Comparison of ENCODE assay signal across 1 cellular context in the genomic region with DNA sequence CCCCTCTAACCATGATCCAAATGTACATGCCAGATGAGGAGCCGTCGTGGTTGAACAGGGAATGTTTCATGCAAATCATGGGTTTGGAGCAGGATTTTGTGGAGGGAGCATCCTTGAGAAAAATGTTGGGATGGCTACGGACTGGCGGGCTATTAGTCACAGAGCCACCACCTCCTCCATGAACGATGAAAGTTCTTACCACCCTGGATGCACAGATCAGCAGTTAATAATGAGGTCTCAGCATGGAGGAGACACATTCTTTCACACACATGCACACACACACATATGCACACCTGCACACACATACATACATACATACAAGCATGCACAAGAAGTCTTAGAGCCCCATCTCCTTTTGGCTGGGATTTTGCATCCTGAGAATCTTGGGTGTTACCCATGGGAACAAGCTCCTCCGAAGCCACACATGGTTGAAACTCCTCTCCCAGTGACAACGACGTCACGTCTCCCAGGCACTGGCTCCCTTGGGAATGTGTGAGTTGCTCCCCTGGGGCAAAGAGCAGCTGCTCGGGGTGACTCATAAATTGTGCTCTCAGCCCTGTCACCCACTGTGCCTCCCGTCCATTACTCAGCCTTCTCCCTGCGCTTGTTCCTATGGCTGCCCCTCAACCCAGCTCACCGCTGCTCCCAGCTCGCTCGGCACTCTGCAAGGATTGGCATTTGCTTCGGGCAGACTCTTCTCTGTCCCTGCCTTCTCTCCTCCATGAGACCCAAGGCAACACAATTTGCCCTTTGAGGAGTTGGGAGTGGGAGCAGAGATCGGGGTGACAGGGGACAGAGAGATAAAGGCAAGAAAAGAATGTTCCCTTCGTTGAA.
TF ChIP-seq lines count a peak whose summit lies in the region.

No MANE protein-coding gene starts in this region.

TF ChIP-seq in IMR-90, 13 proteins besides CTCF, POLR2A, EP300 and RAD21 (continued from another document):
- no peak for TF ChIP-seq SMC3 (IDR thresholded peaks at IDR 0.05; ENCODE audit: low read depth, low read length)
- peak; percentile 37; the same call in 1 of the 2 replicates for TF ChIP-seq MAZ (IDR thresholded peaks at IDR 0.05; ENCODE audit: borderline replicate concordance, low read depth, low read length)
- no peak for TF ChIP-seq MAFK (IDR thresholded peaks at IDR 0.05; ENCODE audit: low read depth, low read length)
- peak; percentile 72 for TF ChIP-seq BHLHE40 (IDR thresholded peaks at IDR 0.05; ENCODE audit: low read depth, low read length)
- no peak for TF ChIP-seq CHD1 (IDR thresholded peaks at IDR 0.05; ENCODE audit: low read depth, low read length)
- no peak; the same call in 1 of the 2 replicates for TF ChIP-seq RFX5 (IDR thresholded peaks at IDR 0.05; ENCODE audit: low read depth, low read length)
- TF ChIP-seq RCOR1 (IDR thresholded peaks at IDR 0.05; ENCODE audit: insufficient replicate concordance, low read length), result no peak
